Comparison of ENCODE assay signal across 15 cellular contexts in the genomic region with DNA sequence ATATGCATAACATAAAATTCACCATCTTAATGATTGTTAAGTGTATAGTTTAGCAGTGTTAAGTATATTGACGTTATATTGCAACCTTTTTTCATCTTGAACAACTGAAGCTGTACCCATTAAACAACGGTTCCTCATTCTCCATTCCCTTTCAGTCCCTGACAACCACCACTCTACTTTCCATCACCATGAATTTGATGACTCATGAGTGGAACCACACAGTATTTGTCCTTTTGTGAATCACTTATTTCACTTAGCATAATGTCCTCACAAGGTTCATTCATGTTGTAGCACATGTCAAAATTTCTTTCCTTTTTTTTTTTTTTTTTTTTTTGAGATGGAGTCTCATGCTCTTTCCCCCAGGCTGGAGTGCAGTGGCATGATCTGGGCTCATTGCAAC. TPM values are rescaled to one million over a fixed set of nuclear protein-coding genes. Genes with fewer than 3 reads are reported as not detected.
DNase-seq lines count a peak whose midpoint lies in the region; ATAC-seq and TF ChIP-seq lines count a peak whose summit lies in the region.
"Had no signal": no experiment of that assay in that cellular context is flagged by ENCODE, and none has a peak within 500 bp of the region (broad histone marks: within the 10 kb centered on the region; RNA-seq: fewer than 3 reads in every experiment).

No MANE protein-coding gene starts in this region.

- DNase-seq in GM04503 (ENCODE audit: low read depth) (peak; percentile 37), M059J (ENCODE audit: low read depth) (peak; percentile 95), left lung (no peak), nucleus accumbens (lab: John Stamatoyannopoulos, UW) (no peak), omental fat pad (ENCODE audit: low spot score) (no peak)
- DNase-seq in activated naive CD4-positive, alpha-beta T cell treated with anti-CD3 and anti-CD28 coated beads, Interleukin-2, amount 10 ng/mL, durations not matched to agents 7 days and 5 days, result no peak
- DNase-seq: gastrocnemius medialis, KG1, T-cell, upper lobe of right lung had no signal

- no peak overlapping the region for H3K27ac ChIP-seq in left lung
- H3K27ac ChIP-seq: gastrocnemius medialis, upper lobe of right lung had no signal

- H3K4me1 Mint-ChIP-seq in activated T-helper 17 cell treated with anti-CD3 and anti-CD28 coated beads, Interleukin-2, amount 50 U/mL, for 72 hours, result peaks cover 16% of the 10 kb centered on the region
- H3K4me1 Mint-ChIP-seq in activated naive CD4-positive, alpha-beta T cell treated with anti-CD3 and anti-CD28 coated beads, Interleukin-2, amount 10 ng/mL, durations not matched to agents 7 days and 5 days, result peaks cover 42% of the 10 kb centered on the region
- H3K4me1 Mint-ChIP-seq: central memory CD8-positive, alpha-beta T cell had no signal

- no peaks in the 10 kb centered on the region for H3K9me3 Mint-ChIP-seq in activated T-helper 17 cell treated with anti-CD3 and anti-CD28 coated beads, Interleukin-2, amount 50 U/mL, for 72 hours
- no peaks in the 10 kb centered on the region for H3K9me3 Mint-ChIP-seq in activated naive CD4-positive, alpha-beta T cell treated with anti-CD3 and anti-CD28 coated beads, Interleukin-2, amount 10 ng/mL, durations not matched to agents 7 days and 5 days
- H3K9me3 Mint-ChIP-seq: central memory CD8-positive, alpha-beta T cell; T-cell had no signal

- peak; percentile 83 for ATAC-seq in activated T-helper 17 cell treated with anti-CD3 and anti-CD28 coated beads, Interleukin-2, amount 50 U/mL, for 72 hours (replicated peaks)
- ATAC-seq in left lung (peak; percentile 22), omental fat pad (ENCODE audit: low FRiP score) (no peak), GM19467 (IDR thresholded peaks at IDR 0.05; ENCODE audit: unreplicated experiment) (no peak)
- ATAC-seq: gastrocnemius medialis, T-cell, upper lobe of right lung had no signal

- no peaks in the 10 kb centered on the region for H3K36me3 ChIP-seq in left lung
- H3K36me3 ChIP-seq: gastrocnemius medialis, upper lobe of right lung had no signal

- no peak overlapping the region for H3K4me3 Mint-ChIP-seq in activated T-helper 17 cell treated with anti-CD3 and anti-CD28 coated beads, Interleukin-2, amount 50 U/mL, for 72 hours
- H3K4me3 Mint-ChIP-seq in activated naive CD4-positive, alpha-beta T cell treated with anti-CD3 and anti-CD28 coated beads, Interleukin-2, amount 10 ng/mL, durations not matched to agents 7 days and 5 days, result no peak overlapping the region
- H3K4me3 Mint-ChIP-seq: central memory CD8-positive, alpha-beta T cell; T-cell had no signal

- no peaks in the 10 kb centered on the region for H3K9me3 ChIP-seq in left lung
- H3K9me3 ChIP-seq: gastrocnemius medialis, upper lobe of right lung had no signal

- TF ChIP-seq CTCF in left lung (IDR thresholded peaks at IDR 0.05), result no peak
- no peak for TF ChIP-seq CTCF in omental fat pad (IDR thresholded peaks at IDR 0.05)

- peaks cover 0 to 36% of the 10 kb centered on the region in 2 donors for H3K27me3 ChIP-seq in left lung
- H3K27me3 ChIP-seq: upper lobe of right lung had no signal

- CTCF ChIA-PET in activated naive CD4-positive, alpha-beta T cell treated with anti-CD3 and anti-CD28 coated beads, Interleukin-2, amount 10 ng/mL, durations not matched to agents 7 days and 5 days (lab: Charles Lee), result no interaction called here

- no peak overlapping the region for H3K27ac Mint-ChIP-seq in activated T-helper 17 cell treated with anti-CD3 and anti-CD28 coated beads, Interleukin-2, amount 50 U/mL, for 72 hours
- H3K27ac Mint-ChIP-seq in activated naive CD4-positive, alpha-beta T cell treated with anti-CD3 and anti-CD28 coated beads, Interleukin-2, amount 10 ng/mL, durations not matched to agents 7 days and 5 days, result no peak overlapping the region
- H3K27ac Mint-ChIP-seq: T-cell had no signal

- intact Hi-C loops in left lung (cut with DNase I), result no loop called here

- H3K4me1 ChIP-seq in left lung, result no peaks in the 10 kb centered on the region
- H3K4me1 ChIP-seq: gastrocnemius medialis, upper lobe of right lung had no signal

- H3K36me3 Mint-ChIP-seq in activated T-helper 17 cell treated with anti-CD3 and anti-CD28 coated beads, Interleukin-2, amount 50 U/mL, for 72 hours (ENCODE audit: low read depth), result no peaks in the 10 kb centered on the region
- no peaks in the 10 kb centered on the region for H3K36me3 Mint-ChIP-seq in activated naive CD4-positive, alpha-beta T cell treated with anti-CD3 and anti-CD28 coated beads, Interleukin-2, amount 10 ng/mL, durations not matched to agents 7 days and 5 days
- H3K36me3 Mint-ChIP-seq: T-cell had no signal

- H3K27me3 Mint-ChIP-seq in activated T-helper 17 cell treated with anti-CD3 and anti-CD28 coated beads, Interleukin-2, amount 50 U/mL, for 72 hours, result peaks cover 3% of the 10 kb centered on the region
- H3K27me3 Mint-ChIP-seq in activated naive CD4-positive, alpha-beta T cell treated with anti-CD3 and anti-CD28 coated beads, Interleukin-2, amount 10 ng/mL, durations not matched to agents 7 days and 5 days, result peaks cover 53% of the 10 kb centered on the region
- H3K27me3 Mint-ChIP-seq: central memory CD8-positive, alpha-beta T cell had no signal

- H3K4me3 ChIP-seq in left lung, result no peak overlapping the region
- H3K4me3 ChIP-seq: gastrocnemius medialis, upper lobe of right lung had no signal

RNA-seq across cellular contexts. Expression of a gene that starts 46.0 kb away (rescaled TPM):
- total RNA-seq in M059J (2014; rRNA removed; shearing (Covaris generic)), result not detected in 2 replicates
- not detected for total RNA-seq in activated T-helper 17 cell treated with anti-CD3 and anti-CD28 coated beads, Interleukin-2, amount 50 U/mL, for 72 hours
- total RNA-seq in left lung (not detected), omental fat pad (not detected)
- total RNA-seq: gastrocnemius medialis, liver, pulmonary artery endothelial cell, T-cell, upper lobe of right lung had no signal

RNA-seq across cellular contexts. Expression of a gene that starts 54.8 kb away (rescaled TPM):
- 0.42 and 1.1 TPM in 2 replicates for total RNA-seq in M059J (2014; rRNA removed; shearing (Covaris generic))
- 100 to 1,000 TPM in 1 of 2 donors, 10 to 100 TPM in 1; 71.4 to 103 TPM for total RNA-seq in activated T-helper 17 cell treated with anti-CD3 and anti-CD28 coated beads, Interleukin-2, amount 50 U/mL, for 72 hours
- total RNA-seq in left lung (1 to 10 TPM; 1.9 to 3.0 TPM), omental fat pad (1 to 10 TPM in 2 of 4 donors, under 1 TPM in 1, not detected in 1; 0.93 to 1.9 (median 1.1) TPM)
- total RNA-seq: gastrocnemius medialis, pulmonary artery endothelial cell had no signal

Comparison
In these comparisons a context has a peak if more than half of its experiments do, and no peak if none do; other contexts are left out.
1. DNase-seq: peak in GM04503 (single experiment) and M059J (single experiment); none in left lung (0 of 2), activated naive CD4-positive, alpha-beta T cell treated with anti-CD3 and anti-CD28 coated beads, Interleukin-2, amount 10 ng/mL, durations not matched to agents 7 days and 5 days (single experiment), nucleus accumbens (0 of 56) and omental fat pad (single experiment).
2. ATAC-seq: peak in activated T-helper 17 cell treated with anti-CD3 and anti-CD28 coated beads, Interleukin-2, amount 50 U/mL, for 72 hours (single experiment) and left lung (single experiment); none in omental fat pad (single experiment) and GM19467 (single experiment).
3. RNA of a gene that starts 54.8 kb away (total RNA-seq): 71.4 to 103 TPM in activated T-helper 17 cell treated with anti-CD3 and anti-CD28 coated beads, Interleukin-2, amount 50 U/mL, for 72 hours; 1.9 to 3.0 TPM in left lung, 0.93 to 1.9 TPM in omental fat pad and 0.42 to 1.1 TPM in M059J; every median in the first group is over 10 times any median in the second.